In the genomic region with DNA sequence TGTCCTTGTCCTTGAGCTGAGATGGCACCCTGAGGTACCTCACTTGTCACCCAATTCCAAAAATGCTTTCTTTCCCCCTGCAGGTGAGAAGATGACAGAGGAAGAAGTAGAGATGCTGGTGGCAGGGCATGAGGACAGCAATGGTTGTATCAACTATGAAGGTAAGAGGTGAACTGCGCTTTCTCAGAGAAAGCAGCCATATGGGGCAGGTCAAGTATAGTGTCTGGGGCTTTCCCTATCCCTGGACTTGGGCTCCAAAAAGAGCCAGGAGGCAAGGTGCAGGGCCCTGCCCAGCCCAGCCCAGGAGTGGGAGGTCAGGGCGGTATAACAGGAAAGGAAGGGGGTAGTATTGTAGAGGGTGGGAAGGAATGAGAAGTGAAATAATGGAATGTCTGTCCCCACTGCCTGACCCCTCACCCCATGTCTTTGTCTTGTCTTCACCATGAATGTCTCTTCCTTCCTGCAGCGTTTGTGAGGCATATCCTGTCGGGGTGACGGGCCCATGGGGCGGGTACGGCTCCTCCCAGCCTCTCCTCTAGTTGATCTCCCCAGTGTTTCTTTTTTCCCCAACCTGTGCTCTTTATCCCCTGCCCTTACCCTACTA, we compare ENCODE assay signal across 8 cellular contexts. TPM values are rescaled to one million over a fixed set of nuclear protein-coding genes. Genes with fewer than 3 reads are reported as not detected.
DNase-seq lines count a peak whose midpoint lies in the region; ATAC-seq, FAIRE-seq and TF ChIP-seq lines count a peak whose summit lies in the region.

No MANE protein-coding gene starts in this region.

- peak overlapping the region; percentile 94 for H3K4me2 ChIP-seq in A549

- ATAC-seq in A549 (no peak), GM19397 (IDR thresholded peaks at IDR 0.05; ENCODE audit: unreplicated experiment) (no peak)
- peak; percentile 47 to 52 for ATAC-seq in activated T-cell treated with anti-CD3 and anti-CD28 coated beads, Interleukin-2, amount 50 U/mL, for 4 hours

- H3K4me1 ChIP-seq in A549 (peaks cover 35% of the 10 kb centered on the region), skeletal muscle tissue (ENCODE audit: control insufficient read depth in 3 of 3, insufficient read depth in 3 of 3, low read length in 3 of 3) (peaks cover 32 to 51% (median 46%) of the 10 kb centered on the region in 3 donors)

- no peak for TF ChIP-seq RAD21 in A549 (conservative IDR thresholded peaks at IDR 0.05 in 1 of 2, IDR thresholded peaks at IDR 0.05 in 1 of 2)

- H3K36me3 Mint-ChIP-seq in activated T-cell treated with anti-CD3 and anti-CD28 coated beads, Interleukin-2, amount 50 U/mL, for 4 hours (ENCODE audit: insufficient read depth): peaks cover 39% of the 10 kb centered on the region

- no peaks in the 10 kb centered on the region for H3K27me3 ChIP-seq in skeletal muscle tissue (ENCODE audit: control insufficient read depth in 3 of 3, insufficient read depth in 3 of 3, low read length in 3 of 3)

- H3K4me1 Mint-ChIP-seq in activated T-cell treated with anti-CD3 and anti-CD28 coated beads, Interleukin-2, amount 50 U/mL, for 4 hours (ENCODE audit: low read depth): peaks cover 35% of the 10 kb centered on the region

- peak overlapping the region; percentile 90 to 97; a peak in 4 of 6 replicates for H3K27ac ChIP-seq in A549
- peak overlapping the region; percentile 98 for H3K27ac ChIP-seq in skeletal muscle tissue (ENCODE audit: low read depth, low read length)

- TF ChIP-seq CTCF in A549 (IDR thresholded peaks at IDR 0.05) (no peak), LNCaP clone FGC (IDR thresholded peaks at IDR 0.05; ENCODE audit: control insufficient read depth, extremely low read depth, insufficient read depth) (no peak), foreskin fibroblast (IDR thresholded peaks at IDR 0.05; ENCODE audit: low read depth, low read length) (no peak)

- no peak for TF ChIP-seq EP300 in A549 (IDR thresholded peaks at IDR 0.05)

- H3K9me3 Mint-ChIP-seq in activated T-cell treated with anti-CD3 and anti-CD28 coated beads, Interleukin-2, amount 50 U/mL, for 4 hours: no peaks in the 10 kb centered on the region

- H3K4me3 Mint-ChIP-seq in activated T-cell treated with anti-CD3 and anti-CD28 coated beads, Interleukin-2, amount 50 U/mL, for 4 hours: peak overlapping the region; percentile 95

- POLR2A ChIA-PET in A549 (lab: Yijun Ruan, JAX): no interaction called here

- no peaks in the 10 kb centered on the region for H3K27me3 Mint-ChIP-seq in activated T-cell treated with anti-CD3 and anti-CD28 coated beads, Interleukin-2, amount 50 U/mL, for 4 hours (ENCODE audit: low read depth)

- H3K9ac ChIP-seq in skeletal muscle tissue (ENCODE audit: low read depth in 1 of 3, low read length in 3 of 3): peak overlapping the region; percentile 100

- WGBS in A549 (ENCODE audit: missing lambda C conversion rate): 79% methylated on average over 7 of the region's 7 CpGs

- CTCF ChIA-PET in A549 (lab: Yijun Ruan, JAX): interaction anchor here (2.5 to 10.2 kb wide), 4 partner anchors 23 to 42 kb away, joined by 7 to 98 read pairs (median 56); a partner anchor contains a TSS

- H3K4me3 ChIP-seq in A549: peak overlapping the region; percentile 74
- peak overlapping the region; percentile 90 for H3K4me3 ChIP-seq in LNCaP clone FGC (ENCODE audit: low read depth, low read length)
- H3K4me3 ChIP-seq in foreskin fibroblast (ENCODE audit: low read depth in 1 of 2, low read length in 2 of 2): peak overlapping the region; percentile 99 to 100
- peak overlapping the region; percentile 99 to 100 (median 99) for H3K4me3 ChIP-seq in skeletal muscle tissue (ENCODE audit: low read length in 3 of 3)

- H3K36me3 ChIP-seq in skeletal muscle tissue (ENCODE audit: control insufficient read depth in 3 of 3, insufficient read depth in 3 of 3, low read length in 3 of 3): peaks cover 52 to 57% (median 56%) of the 10 kb centered on the region in 3 donors

- H3K9me3 ChIP-seq in A549 (no peaks in the 10 kb centered on the region), skeletal muscle tissue (ENCODE audit: control insufficient read depth in 3 of 3, low read length in 3 of 3) (no peaks in the 10 kb centered on the region)

- FAIRE-seq in A549 (lab: Jason Lieb, UNC): no peak

- TF ChIP-seq POLR2A in A549 (IDR thresholded peaks at IDR 0.05; ENCODE audit: low read length): no peak

- DNase-seq in A549 (ENCODE audit: low read depth in 1 of 2, low spot score in 1 of 2) (no peak), LNCaP clone FGC (ENCODE audit: low read depth) (no peak), foreskin fibroblast (peak; percentile 51 to 69), globus pallidus (ENCODE audit: low spot score) (no peak), NCI-H82 treated with DMSO at 0.1 percent for 48 hours (lab: John Stamatoyannopoulos, UW; ENCODE audit: unreplicated experiment) (no peak)
- peak; percentile 58 for DNase-seq in activated T-cell treated with anti-CD3 and anti-CD28 coated beads, Interleukin-2, amount 50 U/mL, for 4 hours

TF ChIP-seq in A549, 52 proteins besides CTCF, POLR2A, EP300 and RAD21:
- TF ChIP-seq NFE2L2 (conservative IDR thresholded peaks at IDR 0.05; ENCODE audit: low read length) (no peak), JUN (IDR thresholded peaks at IDR 0.05) (0 out of 5 replicates have a peak, but pooled peaks of 1 of the 2 experiments have one; percentile 43), CEBPB (IDR thresholded peaks at IDR 0.05) (no peak), POLR2AphosphoS2 (conservative IDR thresholded peaks at IDR 0.05; ENCODE audit: low read length) (no peak; the same call in 1 of the 2 replicates), HOXA7 (CRISPR knock-in tag; IDR thresholded peaks at IDR 0.05) (peak; percentile 53; the same call in 1 of the 2 replicates)
- TF ChIP-seq, protein P1, sequence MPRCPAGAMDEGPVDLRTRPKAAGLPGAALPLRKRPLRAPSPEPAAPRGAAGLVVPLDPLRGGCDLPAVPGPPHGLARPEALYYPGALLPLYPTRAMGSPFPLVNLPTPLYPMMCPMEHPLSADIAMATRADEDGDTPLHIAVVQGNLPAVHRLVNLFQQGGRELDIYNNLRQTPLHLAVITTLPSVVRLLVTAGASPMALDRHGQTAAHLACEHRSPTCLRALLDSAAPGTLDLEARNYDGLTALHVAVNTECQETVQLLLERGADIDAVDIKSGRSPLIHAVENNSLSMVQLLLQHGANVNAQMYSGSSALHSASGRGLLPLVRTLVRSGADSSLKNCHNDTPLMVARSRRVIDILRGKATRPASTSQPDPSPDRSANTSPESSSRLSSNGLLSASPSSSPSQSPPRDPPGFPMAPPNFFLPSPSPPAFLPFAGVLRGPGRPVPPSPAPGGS (IDR thresholded peaks at IDR 0.05): 0 out of 3 replicates have a peak, but pooled peaks have one; percentile 15

RNA-seq across cellular contexts. Expression of a gene that starts 2.1 kb away (rescaled TPM):
- polyA plus RNA-seq in A549 (2011; rRNA removed): 2,280 and 2,307 TPM in 2 replicates
- 3,071 and 4,505 TPM in 2 replicates for polyA plus RNA-seq in A549 (2012; cell fraction: cytosol; rRNA removed)
- polyA plus RNA-seq in A549 (2012; cell fraction: nucleus; rRNA removed): 1,396 and 2,143 TPM in 2 replicates
- 3,268 to 3,485 TPM (median 3,270 TPM) in 3 replicates for polyA plus RNA-seq in A549 (2017; fragmentation: RNase III; extraction: RNeasy Plus Mini Kit Qiagen cat#74134 plus additional on column Dnase treatment)
- 519 and 631 TPM in 2 replicates for polyA minus RNA-seq in A549 (2011; rRNA and poly(A)+ RNA removed)
- total RNA-seq in activated T-cell treated with anti-CD3 and anti-CD28 coated beads, Interleukin-2, amount 50 U/mL, for 4 hours: 100 to 1,000 TPM; 684 to 725 (median 686) TPM
- 859 TPM for total RNA-seq in skeletal muscle tissue

RNA-seq across cellular contexts. Expression of a gene that starts 7.9 kb away (rescaled TPM):
- 48.2 and 67.0 TPM in 2 replicates for polyA plus RNA-seq in A549 (2011; rRNA removed)
- 63.4 and 78.3 TPM in 2 replicates for polyA plus RNA-seq in A549 (2012; cell fraction: cytosol; rRNA removed)
- 30.2 and 41.3 TPM in 2 replicates for polyA plus RNA-seq in A549 (2012; cell fraction: nucleus; rRNA removed)
- 68.6 to 92.7 TPM (median 83.9 TPM) in 3 replicates for polyA plus RNA-seq in A549 (2017; fragmentation: RNase III; extraction: RNeasy Plus Mini Kit Qiagen cat#74134 plus additional on column Dnase treatment)
- 21.6 and 24.3 TPM in 2 replicates for polyA minus RNA-seq in A549 (2011; rRNA and poly(A)+ RNA removed)
- 10 to 100 TPM; 30.3 to 34.5 (median 30.8) TPM for total RNA-seq in activated T-cell treated with anti-CD3 and anti-CD28 coated beads, Interleukin-2, amount 50 U/mL, for 4 hours
- total RNA-seq in skeletal muscle tissue: 451 TPM

RNA-seq across cellular contexts. Expression of a gene that starts 29.0 kb away (rescaled TPM):
- polyA plus RNA-seq in A549 (2011; rRNA removed) (83.9 and 109 TPM in 2 replicates), A549 (2017; fragmentation: RNase III; extraction: RNeasy Plus Mini Kit Qiagen cat#74134 plus additional on column Dnase treatment) (48.9 to 57.1 TPM (median 51.9 TPM) in 3 replicates)
- polyA plus RNA-seq in A549 (2012; cell fraction: cytosol; rRNA removed): 38.0 and 45.4 TPM in 2 replicates
- 95.2 and 106 TPM in 2 replicates for polyA plus RNA-seq in A549 (2012; cell fraction: nucleus; rRNA removed)
- 107 and 130 TPM in 2 replicates for polyA minus RNA-seq in A549 (2011; rRNA and poly(A)+ RNA removed)
- 10 to 100 TPM; 85.7 to 92.9 (median 86.4) TPM for total RNA-seq in activated T-cell treated with anti-CD3 and anti-CD28 coated beads, Interleukin-2, amount 50 U/mL, for 4 hours
- 43.8 TPM for total RNA-seq in skeletal muscle tissue

RNA-seq across cellular contexts. Expression of a gene that starts 32.2 kb away (rescaled TPM):
- polyA plus RNA-seq in A549 (2011; rRNA removed) (72.4 and 91.6 TPM in 2 replicates), A549 (2017; fragmentation: RNase III; extraction: RNeasy Plus Mini Kit Qiagen cat#74134 plus additional on column Dnase treatment) (51.4 to 54.2 TPM (median 51.6 TPM) in 3 replicates)
- polyA plus RNA-seq in A549 (2012; cell fraction: cytosol; rRNA removed): 54.6 and 74.3 TPM in 2 replicates
- 246 and 261 TPM in 2 replicates for polyA plus RNA-seq in A549 (2012; cell fraction: nucleus; rRNA removed)
- polyA minus RNA-seq in A549 (2011; rRNA and poly(A)+ RNA removed): 190 and 196 TPM in 2 replicates
- total RNA-seq in activated T-cell treated with anti-CD3 and anti-CD28 coated beads, Interleukin-2, amount 50 U/mL, for 4 hours: 100 to 1,000 TPM in 2 of 3 donors, 10 to 100 TPM in 1; 95.9 to 113 (median 106) TPM
- 149 TPM for total RNA-seq in skeletal muscle tissue

RNA-seq across cellular contexts. Expression of a gene that starts 42.2 kb away (rescaled TPM):
- polyA plus RNA-seq in A549 (2011; rRNA removed) (2.1 and 2.7 TPM in 2 replicates), A549 (2017; fragmentation: RNase III; extraction: RNeasy Plus Mini Kit Qiagen cat#74134 plus additional on column Dnase treatment) (2.3 to 3.2 TPM (median 2.7 TPM) in 3 replicates)
- polyA plus RNA-seq in A549 (2012; cell fraction: cytosol; rRNA removed): 1.0 and 1.1 TPM in 2 replicates
- polyA plus RNA-seq in A549 (2012; cell fraction: nucleus; rRNA removed): 1.5 and 1.9 TPM in 2 replicates
- polyA minus RNA-seq in A549 (2011; rRNA and poly(A)+ RNA removed): 11.1 TPM in 2 replicates
- total RNA-seq in activated T-cell treated with anti-CD3 and anti-CD28 coated beads, Interleukin-2, amount 50 U/mL, for 4 hours: 1 to 10 TPM; 7.4 to 8.3 (median 8.2) TPM
- 5.7 TPM for total RNA-seq in skeletal muscle tissue

Comparison
In these comparisons a context has a peak if more than half of its experiments do, and no peak if none do; other contexts are left out.
1. ATAC-seq: peak in activated T-cell treated with anti-CD3 and anti-CD28 coated beads, Interleukin-2, amount 50 U/mL, for 4 hours (2 of 2); none in A549 (0 of 2) and GM19397 (single experiment).
2. DNase-seq: peak in activated T-cell treated with anti-CD3 and anti-CD28 coated beads, Interleukin-2, amount 50 U/mL, for 4 hours (single experiment) and foreskin fibroblast (2 of 2); none in A549 (0 of 2), LNCaP clone FGC (single experiment), globus pallidus (single experiment) and NCI-H82 treated with DMSO at 0.1 percent for 48 hours (single experiment).
3. RNA of a gene that starts 7.9 kb away (total RNA-seq): 451 TPM in skeletal muscle tissue (single experiment); 30.3 to 34.5 TPM in activated T-cell treated with anti-CD3 and anti-CD28 coated beads, Interleukin-2, amount 50 U/mL, for 4 hours; every median in the first group is over 10 times any median in the second.
4. Peak in every context shown above with its lines, with median percentiles within 50 percentile points of each other: H3K4me3 ChIP-seq.